Comparison of ENCODE assay signal across 32 cellular contexts in genomic region chr9:30579810-30580209, GRCh38.
"Had no signal": no experiment of that assay in that cellular context is flagged by ENCODE, and none has a peak within 500 bp of the region (broad histone marks: within the 10 kb centered on the region; RNA-seq: fewer than 3 reads in every experiment).

No MANE protein-coding gene starts in this region.

- ATAC-seq: activated naive CD4-positive, alpha-beta T cell treated with anti-CD3 and anti-CD28 coated beads, Interleukin-2, amount 50 U/mL, for 72 hours; activated naive CD8-positive, alpha-beta T cell treated with anti-CD3 and anti-CD28 coated beads, Interleukin-2, amount 50 U/mL, for 24 hours; activated T-cell treated with anti-CD3 and anti-CD28 coated beads, Interleukin-2, amount 50 U/mL, for 4 hours; activated T-cell treated with anti-CD3 and anti-CD28 coated beads, Interleukin-2, amount 50 U/mL, for 72 hours; activated T-helper 17 cell treated with anti-CD3 and anti-CD28 coated beads, Interleukin-2, amount 50 U/mL, for 72 hours; body of pancreas had no signal

- H3K4me3 ChIP-seq: adrenal gland, ascending aorta, body of pancreas, breast epithelium, cardiac muscle cell had no signal

- DNase-seq: activated effector memory CD4-positive, alpha-beta T cell treated with anti-CD3 and anti-CD28 coated beads, Interleukin-2, amount 50 U/mL, for 16 hours; activated effector memory CD4-positive, alpha-beta T cell treated with Interleukin-2 at 50 U/mL for 16 hours; activated gamma-delta T cell; activated gamma-delta T cell treated with Interleukin-2 at 50 U/mL for 16 hours; activated naive CD4-positive, alpha-beta T cell; activated naive CD4-positive, alpha-beta T cell treated with anti-CD3 and anti-CD28 coated beads for 36 hours; activated naive CD4-positive, alpha-beta T cell treated with anti-CD3 and anti-CD28 coated beads, Interleukin-2, amount 10 ng/mL, durations not matched to agents 7 days and 5 days; activated naive CD4-positive, alpha-beta T cell treated with anti-CD3 and anti-CD28 coated beads, Interleukin-2, amount 50 U/mL, for 16 hours; activated naive CD4-positive, alpha-beta T cell treated with Interleukin-2 at 50 U/mL for 16 hours; activated naive CD8-positive, alpha-beta T cell treated with anti-CD3 and anti-CD28 coated beads for 36 hours; activated naive CD8-positive, alpha-beta T cell treated with anti-CD3 and anti-CD28 coated beads, Interleukin-2, amount 10 ng/mL, durations not matched to agents 7 days and 5 days; activated naive CD8-positive, alpha-beta T cell treated with anti-CD3 and anti-CD28 coated beads, Interleukin-2, amount 50 U/mL, for 24 hours; activated T-cell treated with anti-CD3 and anti-CD28 coated beads, Interleukin-2, amount 50 U/mL, for 1 hour; activated T-cell treated with anti-CD3 and anti-CD28 coated beads, Interleukin-2, amount 50 U/mL, for 24 hours; activated T-cell treated with anti-CD3 and anti-CD28 coated beads, Interleukin-2, amount 50 U/mL, for 4 hours; activated T-cell treated with anti-CD3 and anti-CD28 coated beads, Interleukin-2, amount 50 U/mL, for 48 hours; activated T-cell treated with anti-CD3 and anti-CD28 coated beads, Interleukin-2, amount 50 U/mL, for 72 hours; adrenal gland; amniotic stem cell; amygdala; anterior cingulate cortex; aorta; body of pancreas; brain microvascular endothelial cell; caudate nucleus; central memory CD4-positive, alpha-beta T cell; cerebellar nuclear complex had no signal

- H3K27me3 ChIP-seq: adrenal gland, ascending aorta, body of pancreas, brain microvascular endothelial cell, breast epithelium, cardiac muscle cell had no signal

- H3K27ac ChIP-seq: adrenal gland, ascending aorta, body of pancreas, brain microvascular endothelial cell, breast epithelium, cardiac muscle cell had no signal

- H3K36me3 ChIP-seq: adrenal gland, ascending aorta, brain microvascular endothelial cell, breast epithelium, cardiac muscle cell had no signal

- H3K9me3 ChIP-seq: adrenal gland, ascending aorta, body of pancreas, breast epithelium had no signal

- H3K4me1 ChIP-seq: adrenal gland, ascending aorta, body of pancreas, breast epithelium had no signal
